27 cellular contexts compared by ENCODE assay signal in the genomic region with DNA sequence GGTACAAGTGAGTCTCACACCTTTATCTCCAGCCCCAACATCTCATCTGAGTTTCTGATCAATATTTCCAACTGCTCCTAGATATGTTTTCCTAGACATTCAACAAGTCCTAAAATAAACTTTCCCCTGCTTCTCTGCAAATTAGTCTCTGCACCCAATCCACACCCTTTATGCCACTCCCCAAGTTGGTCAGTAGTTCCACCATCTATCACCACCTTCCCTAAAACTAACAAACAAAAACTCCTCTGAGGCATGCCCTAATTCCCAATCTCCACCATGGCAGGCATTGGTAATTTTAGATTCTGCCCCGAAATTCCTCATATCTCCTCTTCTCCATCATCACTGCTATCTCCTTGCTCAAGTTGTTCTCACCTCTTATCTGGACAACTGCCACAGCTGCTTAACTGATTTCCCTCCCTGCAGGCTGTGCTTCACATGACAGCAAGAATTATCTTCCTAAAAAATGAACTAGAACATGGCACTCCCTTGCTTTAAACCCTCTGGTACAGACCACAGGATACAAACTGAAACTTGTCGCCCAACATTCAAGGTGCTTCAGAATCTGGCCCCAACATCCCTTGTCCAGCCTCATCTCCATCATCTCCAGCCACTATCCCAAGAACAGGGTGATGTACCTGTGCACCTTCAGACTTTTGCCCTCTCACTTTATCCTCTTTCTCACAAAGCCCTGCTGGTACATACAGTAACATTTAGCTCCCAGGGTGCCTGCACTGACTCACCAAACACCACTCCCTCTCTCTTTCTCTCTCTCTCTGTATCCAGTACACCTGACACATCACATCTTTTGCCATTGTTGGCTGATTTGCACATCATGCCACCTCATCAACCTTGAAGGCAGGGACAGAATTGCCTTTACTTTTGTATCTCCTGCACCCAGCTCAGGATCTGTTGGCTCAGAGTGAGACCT. TPM values are rescaled to one million over a fixed set of nuclear protein-coding genes. Genes with fewer than 3 reads are reported as not detected.
DNase-seq lines count a peak whose midpoint lies in the region; ATAC-seq, FAIRE-seq and TF ChIP-seq lines count a peak whose summit lies in the region.
"Had no signal": no experiment of that assay in that cellular context is flagged by ENCODE, and none has a peak within 500 bp of the region (broad histone marks: within the 10 kb centered on the region; RNA-seq: fewer than 3 reads in every experiment).

No MANE protein-coding gene starts in this region.

- WGBS in mammary epithelial cell (ENCODE audit: low coverage, missing lambda C conversion rate) = 94% methylated on average over 2 of the region's 2 CpGs

- CTCF ChIA-PET in mammary epithelial cell (lab: Charles Lee; ENCODE audit: low non-redundant PET) = no interaction called here

- TF ChIP-seq POLR2A in H54 (IDR thresholded peaks at IDR 0.05; ENCODE audit: low read depth, low read length) = no peak

- H3K9me3 ChIP-seq in mammary epithelial cell (replicated peaks; ENCODE audit: insufficient read depth, low read length) = no peaks in the 10 kb centered on the region
- H3K9me3 ChIP-seq: Caco-2, Peyer's patch, prostate gland, thyroid gland had no signal

- H3K27me3 ChIP-seq in mammary epithelial cell (ENCODE audit: insufficient read depth, low read length) = no peaks in the 10 kb centered on the region
- H3K27me3 ChIP-seq: Peyer's patch, thyroid gland had no signal

- no peak overlapping the region for H2AFZ ChIP-seq in mammary epithelial cell (ENCODE audit: low read depth, low read length)

- peak overlapping the region; percentile 15 for H3K27ac ChIP-seq in mammary epithelial cell (ENCODE audit: insufficient read depth, low read depth, low read length)
- H3K27ac ChIP-seq in coronary artery = no peak overlapping the region
- H3K27ac ChIP-seq: Peyer's patch, prostate gland, VCaP had no signal

- no peaks in the 10 kb centered on the region for H3K36me3 ChIP-seq in mammary epithelial cell (ENCODE audit: insufficient read depth, low read length)
- H3K36me3 ChIP-seq: Peyer's patch, prostate gland, thyroid gland had no signal

- H3K9ac ChIP-seq in mammary epithelial cell (ENCODE audit: insufficient read depth, low read length) = no peak overlapping the region

- H4K20me1 ChIP-seq in mammary epithelial cell (ENCODE audit: insufficient read depth, low read length) = peaks cover 1% of the 10 kb centered on the region

- H3K4me2 ChIP-seq in mammary epithelial cell (ENCODE audit: insufficient read depth, low read depth, low read length) = no peak overlapping the region

- in situ Hi-C loops in mammary epithelial cell (cut with MboI; ENCODE audit: low sequenced_read_pairs in 2 of 2) = no loop called here

- H3K4me1 ChIP-seq in mammary epithelial cell (ENCODE audit: insufficient read depth, low read length) = peaks cover 6% of the 10 kb centered on the region
- H3K4me1 ChIP-seq: Caco-2, Peyer's patch, prostate gland had no signal

- DNase-seq in H54 (ENCODE audit: insufficient read length, low spot score) (peak; percentile 29), NCI-H69 (lab: John Stamatoyannopoulos, UW) (peak; percentile 3), mammary epithelial cell (peak; percentile 81), head of caudate nucleus (peak in 31 of 42 donors; percentile 16 to 80 (median 46)), coronary artery (ENCODE audit: low spot score) (no peak), DMS53 (lab: John Stamatoyannopoulos, UW) (no peak)
- DNase-seq: activated CD4-positive, alpha-beta T cell treated with anti-CD3 and anti-CD28 coated beads, Interleukin-2, amount 50 U/mL, for 1 hour; activated CD8-positive, alpha-beta memory T cell treated with anti-CD3 and anti-CD28 coated beads, Interleukin-2, amount 10 ng/mL, durations not matched to agents 7 days and 5 days; activated naive CD4-positive, alpha-beta T cell treated with anti-CD3 and anti-CD28 coated beads, Interleukin-2, amount 10 ng/mL, durations not matched to agents 7 days and 5 days; amygdala; C1 segment of cervical spinal cord; Caco-2; DND-41; left cardiac atrium; NCI-H1092; NCI-H2081 treated with DMSO at 0.1 percent for 48 hours; NCI-H446; NK-92 treated with Interleukin-12 subunit alpha and Interleukin-12 subunit beta, amount 100 ng/mL, for 24 hours; Peyer's patch; stimulated activated naive CD8-positive, alpha-beta T cell treated with anti-CD3 and anti-CD28 coated beads, Interleukin-15, amount 100 ng/mL, for 72 hours; thyroid gland had no signal

- peaks cover 5% of the 10 kb centered on the region for H3K79me2 ChIP-seq in mammary epithelial cell (ENCODE audit: insufficient read depth, low read length)

- no TSS peak for BruUV-seq in mammary epithelial cell (replicated peaks; lab: Mats Ljungman, UMichigan)

- intact Hi-C loops in mammary epithelial cell (cut with micrococcal nuclease) = loop anchor here (1.0 to 5.0 kb wide), 2 partner anchors 13 to 65 kb away; no protein-coding TSS in a partner anchor
- intact Hi-C loops in head of caudate nucleus (cut with DNase I) = no loop called here

- FAIRE-seq in H54 (lab: Jason Lieb, UNC) = peak; percentile 60
- FAIRE-seq: endometrium, GM12892 had no signal

- dilution Hi-C loops in mammary epithelial cell (cut with HindIII; ENCODE audit: low sequenced_read_pairs) = no loop called here

- TF ChIP-seq CTCF in mammary epithelial cell (conservative IDR thresholded peaks at IDR 0.05 in 1 of 2, IDR thresholded peaks at IDR 0.05 in 1 of 2; ENCODE audit: extremely low read depth in 1 of 2, insufficient read depth in 1 of 2, low read depth in 1 of 2, low read length in 2 of 2) (no peak), coronary artery (IDR thresholded peaks at IDR 0.05) (no peak)

- ATAC-seq in HG03460 (IDR thresholded peaks at IDR 0.05; ENCODE audit: unreplicated experiment) (no peak), GM18909 (IDR thresholded peaks at IDR 0.05; ENCODE audit: poor library complexity, unreplicated experiment) (no peak)
- ATAC-seq: activated CD8-positive, alpha-beta memory T cell treated with anti-CD3 and anti-CD28 coated beads, Interleukin-2, amount 10 ng/mL, durations not matched to agents 7 days and 5 days; stimulated activated naive CD8-positive, alpha-beta T cell treated with anti-CD3 and anti-CD28 coated beads, Interleukin-15, amount 100 ng/mL, for 72 hours had no signal

- H3K4me3 ChIP-seq in mammary epithelial cell (replicated peaks in 1 of 3; ENCODE audit: insufficient read depth in 1 of 3, low read depth in 2 of 3, low read length in 3 of 3) (no peak overlapping the region), coronary artery (no peak overlapping the region)
- H3K4me3 ChIP-seq: Peyer's patch, prostate gland, thyroid gland had no signal

RNA-seq across cellular contexts. Expression of a gene that starts 55.5 kb away (rescaled TPM):
- 10 to 100 TPM; 27.0 to 39.7 TPM for total RNA-seq in mammary epithelial cell
- 15.3 TPM for polyA plus RNA-seq in mammary epithelial cell
- polyA minus RNA-seq in mammary epithelial cell = 49.7 TPM

Comparison
In these comparisons a context has a peak if more than half of its experiments do, and no peak if none do; other contexts are left out.
1. DNase-seq: peak in H54 (single experiment), NCI-H69 (single experiment), mammary epithelial cell (single experiment) and head of caudate nucleus (31 of 42); none in coronary artery (single experiment) and DMS53 (single experiment).